Comparison of ENCODE assay signal across 20 cellular contexts in genomic region chr2:31212659-31213058, GRCh38. TPM values are rescaled to one million over a fixed set of nuclear protein-coding genes. Genes with fewer than 3 reads are reported as not detected.
DNase-seq lines count a peak whose midpoint lies in the region; ATAC-seq and TF ChIP-seq lines count a peak whose summit lies in the region.
"Had no signal": no experiment of that assay in that cellular context is flagged by ENCODE, and none has a peak within 500 bp of the region (broad histone marks: within the 10 kb centered on the region; RNA-seq: fewer than 3 reads in every experiment).

No MANE protein-coding gene starts in this region.

- DNase-seq in A673 (ENCODE audit: low spot score): peak; percentile 18
- DNase-seq in NCI-H69 (lab: John Stamatoyannopoulos, UW): peak; percentile 18
- DNase-seq in hepatocyte (ENCODE audit: low spot score): no peak
- DNase-seq in activated effector memory CD4-positive, alpha-beta T cell treated with Interleukin-2 at 50 U/mL for 16 hours: no peak
- no peak for DNase-seq in brain microvascular endothelial cell
- DNase-seq: C1 segment of cervical spinal cord; Calu3; CD8-positive, alpha-beta memory T cell; DMS153; NCI-H1092 treated with DMSO at 0.1 percent for 48 hours; NCI-H1694; NCI-H2081; NCI-H446 treated with DMSO at 0.1 percent for 48 hours; OCI-M1 had no signal

- no peak overlapping the region; a peak in 1 of 22 replicates for H3K9ac ChIP-seq in BLaER1 treated with 17β-estradiol and CSF1 and Interleukin-3, amounts not matched to agents 10 nM and 100 nM

- ATAC-seq in GM18519 (IDR thresholded peaks at IDR 0.05; ENCODE audit: low FRiP score, unreplicated experiment) (no peak), HG02981 (IDR thresholded peaks at IDR 0.05; ENCODE audit: unreplicated experiment) (no peak)
- ATAC-seq: A549, HepG2, K562 had no signal

- 95% methylated on average over 3 of the region's 3 CpGs for WGBS in hepatocyte (ENCODE audit: low lambda C conversion rate, missing lambda C conversion rate)

- H3K4me1 ChIP-seq in A673 (ENCODE audit: insufficient read depth, low read length, poor library complexity, severe bottlenecking): peaks cover 6% of the 10 kb centered on the region
- H3K4me1 ChIP-seq in BLaER1 treated with 17β-estradiol and CSF1 and Interleukin-3, amounts not matched to agents 10 nM and 100 nM: peaks cover 42 to 70% (median 56%) of the 10 kb centered on the region in 10 experiments
- H3K4me1 ChIP-seq in hepatocyte (ENCODE audit: insufficient read depth): no peaks in the 10 kb centered on the region
- H3K4me1 ChIP-seq: A549 had no signal

- no peaks in the 10 kb centered on the region for H3K79me2 ChIP-seq in hepatocyte

- H3K36me3 ChIP-seq in A673 (ENCODE audit: insufficient read depth, low read length, poor library complexity, severe bottlenecking) (no peaks in the 10 kb centered on the region), hepatocyte (replicated peaks; ENCODE audit: insufficient read depth, low read depth) (no peaks in the 10 kb centered on the region), brain microvascular endothelial cell (replicated peaks) (no peaks in the 10 kb centered on the region)
- no peaks in the 10 kb centered on the region for H3K36me3 ChIP-seq in BLaER1 treated with 17β-estradiol and CSF1 and Interleukin-3, amounts not matched to agents 10 nM and 100 nM

- intact Hi-C loops in A673 (cut with micrococcal nuclease; ENCODE audit: unreplicated experiment): no loop called here

- POLR2A ChIA-PET in A673 (lab: Charles Lee; ENCODE audit: low non-redundant PET): no interaction called here

- peak overlapping the region in 9 of 11 experiments; percentile 80 to 91 (median 88); a peak in 16 of 22 replicates for H3K4me2 ChIP-seq in BLaER1 treated with 17β-estradiol and CSF1 and Interleukin-3, amounts not matched to agents 10 nM and 100 nM
- H3K4me2 ChIP-seq in hepatocyte: no peak overlapping the region
- H3K4me2 ChIP-seq: A549 had no signal

- H4K20me1 ChIP-seq in BLaER1 treated with 17β-estradiol and CSF1 and Interleukin-3, amounts not matched to agents 10 nM and 100 nM: no peaks in the 10 kb centered on the region
- H4K20me1 ChIP-seq in hepatocyte (ENCODE audit: insufficient read depth, poor library complexity, severe bottlenecking): no peaks in the 10 kb centered on the region

- no peak for TF ChIP-seq CTCF in A673 (conservative IDR thresholded peaks at IDR 0.05; ENCODE audit: low read depth, low read length)
- TF ChIP-seq CTCF in hepatocyte (IDR thresholded peaks at IDR 0.05; ENCODE audit: poor library complexity): no peak
- TF ChIP-seq CTCF in brain microvascular endothelial cell (IDR thresholded peaks at IDR 0.05; ENCODE audit: low read depth, low read length, missing control alignments): no peak

- CTCF ChIA-PET in A673 (lab: Charles Lee): no interaction called here

- H3K4me3 ChIP-seq in A673 (ENCODE audit: low read depth, low read length, poor library complexity, severe bottlenecking) (no peak overlapping the region), hepatocyte (no peak overlapping the region), brain microvascular endothelial cell (ENCODE audit: low read depth, low read length) (no peak overlapping the region)
- H3K4me3 ChIP-seq in BLaER1 treated with 17β-estradiol and CSF1 and Interleukin-3, amounts not matched to agents 10 nM and 100 nM: no peak overlapping the region
- H3K4me3 ChIP-seq: A549, K562 had no signal

- in situ Hi-C loops in brain microvascular endothelial cell (cut with HindIII; ENCODE audit: low pct_ligation_motif_present, low sequenced_read_pairs): no loop called here

- no TSS peak for BruUV-seq in A673 (replicated peaks; lab: Mats Ljungman, UMichigan)

- H3K9me2 ChIP-seq in hepatocyte (replicated peaks; ENCODE audit: insufficient read depth): no peaks in the 10 kb centered on the region

- H2AFZ ChIP-seq in hepatocyte: no peak overlapping the region

- H3K27me3 ChIP-seq in A673 (replicated peaks; ENCODE audit: insufficient read depth, low read depth, low read length, poor library complexity) (no peaks in the 10 kb centered on the region), hepatocyte (no peaks in the 10 kb centered on the region), brain microvascular endothelial cell (replicated peaks) (no peaks in the 10 kb centered on the region)
- H3K27me3 ChIP-seq in BLaER1 treated with 17β-estradiol and CSF1 and Interleukin-3, amounts not matched to agents 10 nM and 100 nM: no peaks in the 10 kb centered on the region

- H3K9me3 ChIP-seq in A673 (ENCODE audit: low read depth, low read length, poor library complexity, severe bottlenecking) (no peaks in the 10 kb centered on the region), hepatocyte (ENCODE audit: low read depth) (no peaks in the 10 kb centered on the region)
- H3K9me3 ChIP-seq in BLaER1 treated with 17β-estradiol and CSF1 and Interleukin-3, amounts not matched to agents 10 nM and 100 nM (replicated peaks in 1 of 11): no peaks in the 10 kb centered on the region
- H3K9me3 ChIP-seq: A549 had no signal

- H3K27ac ChIP-seq in A673 (ENCODE audit: low read depth, low read length, poor library complexity, severe bottlenecking): no peak overlapping the region
- H3K27ac ChIP-seq in BLaER1 treated with 17β-estradiol and CSF1 and Interleukin-3, amounts not matched to agents 10 nM and 100 nM: peak overlapping the region in 8 of 11 experiments; percentile 22 to 99 (median 84); a peak in 12 of 22 replicates
- peak overlapping the region; percentile 50 for H3K27ac ChIP-seq in hepatocyte
- no peak overlapping the region for H3K27ac ChIP-seq in brain microvascular endothelial cell
- H3K27ac ChIP-seq: A549 had no signal

RNA-seq across cellular contexts. Expression of gene CAPN14, which starts 4.7 kb away (rescaled TPM):
- 0.13 and 0.35 TPM in 2 replicates for total RNA-seq in A673 (2021)
- total RNA-seq in hepatocyte: 0.33 and 0.56 TPM in 2 replicates
- polyA plus RNA-seq in hepatocyte: 0.06 and 0.36 TPM in 2 replicates
- total RNA-seq: HepG2, K562 had no signal
- polyA plus RNA-seq: HepG2, K562 had no signal

RNA-seq across cellular contexts. Expression of gene EHD3, which starts 21.3 kb away (rescaled TPM):
- 4.4 and 4.8 TPM in 2 replicates for total RNA-seq in A673 (2021)
- 6.0 and 6.2 TPM in 2 replicates for total RNA-seq in hepatocyte
- 4.5 and 7.3 TPM in 2 replicates for polyA plus RNA-seq in hepatocyte

Comparison
In these comparisons a context has a peak if more than half of its experiments do, and no peak if none do; other contexts are left out.
1. DNase-seq: peak in A673 (single experiment) and NCI-H69 (single experiment); none in hepatocyte (single experiment), activated effector memory CD4-positive, alpha-beta T cell treated with Interleukin-2 at 50 U/mL for 16 hours (single experiment) and brain microvascular endothelial cell (single experiment).
2. H3K27ac ChIP-seq: peak in BLaER1 treated with 17β-estradiol and CSF1 and Interleukin-3, amounts not matched to agents 10 nM and 100 nM (8 of 11) and hepatocyte (single experiment); none in A673 (single experiment) and brain microvascular endothelial cell (single experiment).